In genomic region chr5:141832131-141832530, GRCh38 we compare ENCODE assay signal across 1 cellular context.
TF ChIP-seq lines count a peak whose summit lies in the region.

No MANE protein-coding gene starts in this region.

TF ChIP-seq in H1, 55 proteins besides CTCF, POLR2A, EP300 and RAD21 (continued from another document):
- TF ChIP-seq ATF2 (IDR thresholded peaks at IDR 0.05; ENCODE audit: low read length) (no peak), GTF2F1 (IDR thresholded peaks at IDR 0.05; ENCODE audit: borderline replicate concordance, low read depth, low read length) (no peak), MAX (IDR thresholded peaks at IDR 0.05) (no peak), PHF8 (conservative IDR thresholded peaks at IDR 0.05; ENCODE audit: low read depth, low read length) (no peak)
